Comparison of ENCODE assay signal across 16 cellular contexts in the genomic region with DNA sequence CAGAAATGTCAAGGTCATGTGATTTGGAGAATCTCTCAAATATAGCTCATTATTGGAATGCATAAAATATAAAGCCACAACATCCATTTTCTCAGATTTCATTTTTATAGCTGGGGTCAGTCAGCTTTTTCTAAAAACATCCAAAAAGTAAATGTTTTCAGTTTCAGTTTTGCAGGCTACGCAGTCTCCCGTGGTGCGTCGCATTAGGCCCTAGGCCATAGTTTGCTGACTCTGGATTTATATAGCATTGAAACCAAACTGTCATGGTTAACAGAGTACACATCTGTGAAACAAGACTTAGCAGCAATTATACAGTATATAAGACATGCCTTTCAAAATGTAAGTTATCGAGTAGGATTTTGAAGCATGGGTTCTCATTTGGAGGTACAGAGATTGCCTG.
DNase-seq lines count a peak whose midpoint lies in the region; ATAC-seq, FAIRE-seq and TF ChIP-seq lines count a peak whose summit lies in the region.
"Had no signal": no experiment of that assay in that cellular context is flagged by ENCODE, and none has a peak within 500 bp of the region (broad histone marks: within the 10 kb centered on the region; RNA-seq: fewer than 3 reads in every experiment).

No MANE protein-coding gene starts in this region.

- DNase-seq in GM12892 (ENCODE audit: insufficient read length) (peak; percentile 13), RPMI8226 (peak; percentile 79), HepG2 (ENCODE audit: low spot score) (no peak), T-cell (no peak), NCI-H510A (lab: John Stamatoyannopoulos, UW) (no peak)
- DNase-seq in activated T-cell treated with anti-CD3 and anti-CD28 coated beads, Interleukin-2, amount 50 U/mL, for 4 hours: no peak
- DNase-seq: activated naive CD8-positive, alpha-beta T cell treated with anti-CD3 and anti-CD28 coated beads, Interleukin-2, amount 50 U/mL, for 24 hours; NCI-H1417; NCI-H524 treated with DMSO at 0.1 percent for 48 hours; SIG-M5 had no signal

- no peaks in the 10 kb centered on the region for H3K79me2 ChIP-seq in HepG2 (ENCODE audit: insufficient read depth, low read length)

- POLR2A ChIA-PET in HepG2 (lab: Yijun Ruan, JAX): no interaction called here
- POLR2A ChIA-PET in T-cell (lab: Charles Lee): no interaction called here

- no peak for TF ChIP-seq RAD21 in HepG2 (CRISPR knock-in tag; IDR thresholded peaks at IDR 0.05)

- no peak overlapping the region for H3K9ac ChIP-seq in HepG2 (ENCODE audit: insufficient read depth, low read depth, low read length)

- H3K36me3 Mint-ChIP-seq in T-cell: no peaks in the 10 kb centered on the region
- no peaks in the 10 kb centered on the region for H3K36me3 Mint-ChIP-seq in activated T-cell treated with anti-CD3 and anti-CD28 coated beads, Interleukin-2, amount 50 U/mL, for 4 hours (ENCODE audit: insufficient read depth)
- H3K36me3 Mint-ChIP-seq: stimulated activated memory B cell treated with anti-CD40 and anti-IgM and Interleukin-4, amounts not matched to agents 10 μg/mL and 1 μg/mL and 100 μg/mL, for 72 hours had no signal

- no peaks in the 10 kb centered on the region for H3K27me3 Mint-ChIP-seq in T-cell
- H3K27me3 Mint-ChIP-seq in activated T-cell treated with anti-CD3 and anti-CD28 coated beads, Interleukin-2, amount 50 U/mL, for 4 hours (ENCODE audit: low read depth): no peaks in the 10 kb centered on the region
- H3K27me3 Mint-ChIP-seq: progenitor cell of endocrine pancreas had no signal

- H3K4me3 Mint-ChIP-seq in T-cell: no peak overlapping the region
- no peak overlapping the region for H3K4me3 Mint-ChIP-seq in activated T-cell treated with anti-CD3 and anti-CD28 coated beads, Interleukin-2, amount 50 U/mL, for 4 hours
- H3K4me3 Mint-ChIP-seq: activated naive CD8-positive, alpha-beta T cell treated with anti-CD3 and anti-CD28 coated beads, Interleukin-2, amount 50 U/mL, for 24 hours; stimulated activated memory B cell treated with anti-CD40 and anti-IgM and Interleukin-4, amounts not matched to agents 10 μg/mL and 1 μg/mL and 100 μg/mL, for 72 hours had no signal

- H3K36me3 ChIP-seq in HepG2 (replicated peaks in 1 of 2; ENCODE audit: control insufficient read depth in 1 of 2, insufficient read depth in 2 of 2, low read length in 2 of 2): no peaks in the 10 kb centered on the region
- H3K36me3 ChIP-seq: vagina had no signal

- H3K9me3 Mint-ChIP-seq in T-cell: peaks cover under 1 to 5% (median 4%) of the 10 kb centered on the region in 3 donors
- peaks cover 6% of the 10 kb centered on the region for H3K9me3 Mint-ChIP-seq in activated T-cell treated with anti-CD3 and anti-CD28 coated beads, Interleukin-2, amount 50 U/mL, for 4 hours
- H3K9me3 Mint-ChIP-seq: stimulated activated memory B cell treated with anti-CD40 and anti-IgM and Interleukin-4, amounts not matched to agents 10 μg/mL and 1 μg/mL and 100 μg/mL, for 72 hours had no signal

- TF ChIP-seq CTCF in HepG2 (CRISPR knock-in tag; IDR thresholded peaks at IDR 0.05): no peak

- peaks cover 27% of the 10 kb centered on the region for H3K9me3 ChIP-seq in HepG2 (ENCODE audit: low read length)

- intact Hi-C loops in HepG2 (cut with micrococcal nuclease; ENCODE audit: unreplicated experiment): no loop called here

- CTCF ChIA-PET in HepG2 (lab: Yijun Ruan, JAX; ENCODE audit: low intra/inter-chr PET ratio, low total read pairs) (no interaction called here), T-cell (lab: Charles Lee) (no interaction called here)

- WGBS in HepG2 (ENCODE audit: low lambda C conversion rate): 89% methylated on average over 5 of the region's 5 CpGs

- no peak overlapping the region for H3K4me3 ChIP-seq in HepG2 (replicated peaks in 1 of 3; ENCODE audit: insufficient read depth in 1 of 3, low read depth in 2 of 3, low read length in 3 of 3)
- H3K4me3 ChIP-seq: vagina had no signal

- in situ Hi-C loops in HepG2 (cut with HindIII; ENCODE audit: extremely low pct_ligation_motif_present, low pct_unique_long_range_greater_than_20kb): no loop called here

- H3K27ac Mint-ChIP-seq in T-cell: no peak overlapping the region
- H3K27ac Mint-ChIP-seq: activated naive CD8-positive, alpha-beta T cell treated with anti-CD3 and anti-CD28 coated beads, Interleukin-2, amount 50 U/mL, for 24 hours; progenitor cell of endocrine pancreas; stimulated activated memory B cell treated with anti-CD40 and anti-IgM and Interleukin-4, amounts not matched to agents 10 μg/mL and 1 μg/mL and 100 μg/mL, for 72 hours had no signal

- TF ChIP-seq POLR2A in GM12892 (IDR thresholded peaks at IDR 0.05; ENCODE audit: low read depth, low read length): no peak
- TF ChIP-seq POLR2A in HepG2 (IDR thresholded peaks at IDR 0.05; ENCODE audit: insufficient read depth in 1 of 2, low read depth in 2 of 2, low read length in 2 of 2): no peak

- no peaks in the 10 kb centered on the region for H3K27me3 ChIP-seq in HepG2 (ENCODE audit: control insufficient read depth in 1 of 2, insufficient read depth in 2 of 2, low read length in 2 of 2)
- H3K27me3 ChIP-seq: vagina had no signal

- ATAC-seq in GM21390 (IDR thresholded peaks at IDR 0.05; ENCODE audit: unreplicated experiment): peak; percentile 96
- ATAC-seq in HG03025 (IDR thresholded peaks at IDR 0.05; ENCODE audit: low FRiP score, unreplicated experiment): peak; percentile 76
- no peak for ATAC-seq in HepG2
- no peak for ATAC-seq in T-cell (replicated peaks in 1 of 4)
- ATAC-seq in activated T-cell treated with anti-CD3 and anti-CD28 coated beads, Interleukin-2, amount 50 U/mL, for 4 hours: no peak
- ATAC-seq: activated naive CD8-positive, alpha-beta T cell treated with anti-CD3 and anti-CD28 coated beads, Interleukin-2, amount 50 U/mL, for 24 hours had no signal

- TF ChIP-seq EP300 in HepG2 (IDR thresholded peaks at IDR 0.05; ENCODE audit: low read depth in 2 of 2, low read length in 2 of 2) (no peak), HepG2 (CRISPR knock-in tag; IDR thresholded peaks at IDR 0.05; ENCODE audit: borderline replicate concordance) (no peak)

- no TSS peak for BruUV-seq in HepG2 (replicated peaks; lab: Mats Ljungman, UMichigan)

- no peak overlapping the region for H3K27ac ChIP-seq in HepG2 (ENCODE audit: extremely low read length, insufficient read depth, low read length)
- H3K27ac ChIP-seq: vagina had no signal

- peaks cover 0 to 9% (median 2%) of the 10 kb centered on the region in 3 donors for H3K4me1 Mint-ChIP-seq in T-cell
- H3K4me1 Mint-ChIP-seq in activated T-cell treated with anti-CD3 and anti-CD28 coated beads, Interleukin-2, amount 50 U/mL, for 4 hours (ENCODE audit: low read depth): no peaks in the 10 kb centered on the region
- H3K4me1 Mint-ChIP-seq: activated naive CD8-positive, alpha-beta T cell treated with anti-CD3 and anti-CD28 coated beads, Interleukin-2, amount 50 U/mL, for 24 hours; stimulated activated memory B cell treated with anti-CD40 and anti-IgM and Interleukin-4, amounts not matched to agents 10 μg/mL and 1 μg/mL and 100 μg/mL, for 72 hours had no signal

- FAIRE-seq in GM12892 (lab: Jason Lieb, UNC): peak; percentile 14
- FAIRE-seq in HepG2 (lab: Jason Lieb, UNC): no peak
- FAIRE-seq: TTC549 had no signal

- H3K4me1 ChIP-seq in HepG2 (ENCODE audit: insufficient read depth, low read length): no peaks in the 10 kb centered on the region
- H3K4me1 ChIP-seq: vagina had no signal

- no peak overlapping the region for H3K4me2 ChIP-seq in HepG2 (ENCODE audit: low read depth, low read length)

- H2AFZ ChIP-seq in HepG2 (ENCODE audit: low read length): no peak overlapping the region

- H4K20me1 ChIP-seq in HepG2 (ENCODE audit: insufficient read depth, low read length): no peaks in the 10 kb centered on the region

TF ChIP-seq in HepG2, 621 proteins besides CTCF, POLR2A, EP300 and RAD21 (continues in another document):
- TF ChIP-seq, protein P1, sequence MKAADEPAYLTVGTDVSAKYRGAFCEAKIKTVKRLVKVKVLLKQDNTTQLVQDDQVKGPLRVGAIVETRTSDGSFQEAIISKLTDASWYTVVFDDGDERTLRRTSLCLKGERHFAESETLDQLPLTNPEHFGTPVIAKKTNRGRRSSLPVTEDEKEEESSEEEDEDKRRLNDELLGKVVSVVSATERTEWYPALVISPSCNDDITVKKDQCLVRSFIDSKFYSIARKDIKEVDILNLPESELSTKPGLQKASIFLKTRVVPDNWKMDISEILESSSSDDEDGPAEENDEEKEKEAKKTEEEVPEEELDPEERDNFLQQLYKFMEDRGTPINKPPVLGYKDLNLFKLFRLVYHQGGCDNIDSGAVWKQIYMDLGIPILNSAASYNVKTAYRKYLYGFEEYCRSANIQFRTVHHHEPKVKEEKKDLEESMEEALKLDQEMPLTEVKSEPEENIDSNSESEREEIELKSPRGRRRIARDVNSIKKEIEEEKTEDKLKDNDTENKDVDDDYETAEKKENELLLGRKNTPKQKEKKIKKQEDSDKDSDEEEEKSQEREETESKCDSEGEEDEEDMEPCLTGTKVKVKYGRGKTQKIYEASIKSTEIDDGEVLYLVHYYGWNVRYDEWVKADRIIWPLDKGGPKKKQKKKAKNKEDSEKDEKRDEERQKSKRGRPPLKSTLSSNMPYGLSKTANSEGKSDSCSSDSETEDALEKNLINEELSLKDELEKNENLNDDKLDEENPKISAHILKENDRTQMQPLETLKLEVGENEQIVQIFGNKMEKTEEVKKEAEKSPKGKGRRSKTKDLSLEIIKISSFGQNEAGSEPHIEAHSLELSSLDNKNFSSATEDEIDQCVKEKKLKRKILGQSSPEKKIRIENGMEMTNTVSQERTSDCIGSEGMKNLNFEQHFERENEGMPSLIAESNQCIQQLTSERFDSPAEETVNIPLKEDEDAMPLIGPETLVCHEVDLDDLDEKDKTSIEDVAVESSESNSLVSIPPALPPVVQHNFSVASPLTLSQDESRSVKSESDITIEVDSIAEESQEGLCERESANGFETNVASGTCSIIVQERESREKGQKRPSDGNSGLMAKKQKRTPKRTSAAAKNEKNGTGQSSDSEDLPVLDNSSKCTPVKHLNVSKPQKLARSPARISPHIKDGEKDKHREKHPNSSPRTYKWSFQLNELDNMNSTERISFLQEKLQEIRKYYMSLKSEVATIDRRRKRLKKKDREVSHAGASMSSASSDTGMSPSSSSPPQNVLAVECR (CRISPR knock-in tag; IDR thresholded peaks at IDR 0.05; ENCODE audit: borderline replicate concordance): no peak
- TF ChIP-seq, protein P2, sequence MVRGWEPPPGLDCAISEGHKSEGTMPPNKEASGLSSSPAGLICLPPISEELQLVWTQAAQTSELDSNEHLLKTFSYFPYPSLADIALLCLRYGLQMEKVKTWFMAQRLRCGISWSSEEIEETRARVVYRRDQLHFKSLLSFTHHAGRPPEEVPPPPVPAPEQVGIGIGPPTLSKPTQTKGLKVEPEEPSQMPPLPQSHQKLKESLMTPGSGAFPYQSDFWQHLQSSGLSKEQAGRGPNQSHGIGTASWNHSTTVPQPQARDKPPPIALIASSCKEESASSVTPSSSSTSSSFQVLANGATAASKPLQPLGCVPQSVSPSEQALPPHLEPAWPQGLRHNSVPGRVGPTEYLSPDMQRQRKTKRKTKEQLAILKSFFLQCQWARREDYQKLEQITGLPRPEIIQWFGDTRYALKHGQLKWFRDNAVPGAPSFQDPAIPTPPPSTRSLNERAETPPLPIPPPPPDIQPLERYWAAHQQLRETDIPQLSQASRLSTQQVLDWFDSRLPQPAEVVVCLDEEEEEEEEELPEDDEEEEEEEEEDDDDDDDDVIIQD (CRISPR knock-in tag; IDR thresholded peaks at IDR 0.05; ENCODE audit: low read depth): no peak

Comparison
In these comparisons a context has a peak if more than half of its experiments do, and no peak if none do; other contexts are left out.
1. DNase-seq: peak in GM12892 (single experiment) and RPMI8226 (single experiment); none in HepG2 (single experiment), T-cell (0 of 34), activated T-cell treated with anti-CD3 and anti-CD28 coated beads, Interleukin-2, amount 50 U/mL, for 4 hours (single experiment) and NCI-H510A (single experiment).
2. ATAC-seq: peak in GM21390 (single experiment) and HG03025 (single experiment); none in HepG2 (single experiment), T-cell (0 of 4) and activated T-cell treated with anti-CD3 and anti-CD28 coated beads, Interleukin-2, amount 50 U/mL, for 4 hours (0 of 2).